Comparison of ENCODE assay signal across 27 cellular contexts in genomic region chr3:77601853-77602440, GRCh38.
"Had no signal": no experiment of that assay in that cellular context is flagged by ENCODE, and none has a peak within 500 bp of the region (broad histone marks: within the 10 kb centered on the region; RNA-seq: fewer than 3 reads in every experiment).

No MANE protein-coding gene starts in this region.

- H3K27ac ChIP-seq: ascending aorta, body of pancreas, Peyer's patch had no signal

- H3K27me3 ChIP-seq: ascending aorta, body of pancreas, Peyer's patch had no signal

- ATAC-seq: activated naive CD4-positive, alpha-beta T cell treated with anti-CD3 and anti-CD28 coated beads, Interleukin-2, amount 50 U/mL, for 72 hours; activated naive CD8-positive, alpha-beta T cell treated with anti-CD3 and anti-CD28 coated beads, Interleukin-2, amount 50 U/mL, for 24 hours; activated T-cell treated with anti-CD3 and anti-CD28 coated beads, Interleukin-2, amount 50 U/mL, for 4 hours; body of pancreas; K562 had no signal

- H3K36me3 ChIP-seq: ascending aorta, Peyer's patch had no signal

- DNase-seq: activated B cell treated with CpG ODN at 0.5 μM for 24 hours; activated CD4-positive, alpha-beta memory T cell treated with anti-CD3 and anti-CD28 coated beads for 36 hours; activated CD4-positive, alpha-beta T cell treated with anti-CD3 and anti-CD28 coated beads for 1 hour; activated CD4-positive, alpha-beta T cell treated with anti-CD3 and anti-CD28 coated beads, Interleukin-2, amount 10 ng/mL, durations not matched to agents 7 days and 5 days; activated CD8-positive, alpha-beta memory T cell treated with anti-CD3 and anti-CD28 coated beads for 24 hours; activated effector memory CD4-positive, alpha-beta T cell treated with anti-CD3 and anti-CD28 coated beads, Interleukin-2, amount 50 U/mL, for 16 hours; activated naive CD4-positive, alpha-beta T cell treated with Interleukin-2 at 50 U/mL for 16 hours; activated naive CD8-positive, alpha-beta T cell treated with anti-CD3 and anti-CD28 coated beads, Interleukin-2, amount 50 U/mL, for 24 hours; activated T-cell treated with anti-CD3 and anti-CD28 coated beads, Interleukin-2, amount 50 U/mL, for 4 hours; amniotic stem cell; body of pancreas; Kasumi-1; NCI-H1092 treated with DMSO at 0.1 percent for 48 hours; NCI-H1436; NCI-H1694 treated with DMSO at 0.1 percent for 48 hours; NCI-H2029 treated with DMSO at 0.1 percent for 48 hours; NCI-H345; NCI-H510A; NCI-H526 treated with DMSO at 0.1 percent for 48 hours; NCI-H82; NK-92 treated with Interleukin-12 subunit alpha and Interleukin-12 subunit beta, amount 100 ng/mL, for 24 hours; OCI-M1; Peyer's patch; SHP77 had no signal

- H3K9me3 ChIP-seq: ascending aorta, body of pancreas, Peyer's patch had no signal

- H3K4me1 ChIP-seq: ascending aorta, body of pancreas, Peyer's patch had no signal

- H3K4me3 ChIP-seq: ascending aorta, body of pancreas, K562, Peyer's patch had no signal
